In genomic region chr10:127849896-127850295, GRCh38 we compare ENCODE assay signal across 1 cellular context.
TF ChIP-seq lines count a peak whose summit lies in the region.

No MANE protein-coding gene starts in this region.

TF ChIP-seq in GM23338, 12 proteins besides CTCF, POLR2A, EP300 and RAD21:
- no peak for TF ChIP-seq POLR2AphosphoS5 (IDR thresholded peaks at IDR 0.05; ENCODE audit: low read depth)
- TF ChIP-seq CREB1 (CRISPR knock-in tag; IDR thresholded peaks at IDR 0.05; ENCODE audit: low read depth) = no peak
- no peak for TF ChIP-seq EZH2 (IDR thresholded peaks at IDR 0.05; ENCODE audit: low read depth, unreplicated experiment)
- TF ChIP-seq NANOG (IDR thresholded peaks at IDR 0.05; ENCODE audit: borderline replicate concordance) = no peak
- no peak for TF ChIP-seq STAT1 (IDR thresholded peaks at IDR 0.05; ENCODE audit: unreplicated experiment)
- TF ChIP-seq ZNF114 (CRISPR knock-in tag; IDR thresholded peaks at IDR 0.05) = no peak
- no peak for TF ChIP-seq JUNB (IDR thresholded peaks at IDR 0.05; ENCODE audit: unreplicated experiment)
- TF ChIP-seq ZNF462 (CRISPR knock-in tag; IDR thresholded peaks at IDR 0.05) = no peak
- TF ChIP-seq, protein P1, sequence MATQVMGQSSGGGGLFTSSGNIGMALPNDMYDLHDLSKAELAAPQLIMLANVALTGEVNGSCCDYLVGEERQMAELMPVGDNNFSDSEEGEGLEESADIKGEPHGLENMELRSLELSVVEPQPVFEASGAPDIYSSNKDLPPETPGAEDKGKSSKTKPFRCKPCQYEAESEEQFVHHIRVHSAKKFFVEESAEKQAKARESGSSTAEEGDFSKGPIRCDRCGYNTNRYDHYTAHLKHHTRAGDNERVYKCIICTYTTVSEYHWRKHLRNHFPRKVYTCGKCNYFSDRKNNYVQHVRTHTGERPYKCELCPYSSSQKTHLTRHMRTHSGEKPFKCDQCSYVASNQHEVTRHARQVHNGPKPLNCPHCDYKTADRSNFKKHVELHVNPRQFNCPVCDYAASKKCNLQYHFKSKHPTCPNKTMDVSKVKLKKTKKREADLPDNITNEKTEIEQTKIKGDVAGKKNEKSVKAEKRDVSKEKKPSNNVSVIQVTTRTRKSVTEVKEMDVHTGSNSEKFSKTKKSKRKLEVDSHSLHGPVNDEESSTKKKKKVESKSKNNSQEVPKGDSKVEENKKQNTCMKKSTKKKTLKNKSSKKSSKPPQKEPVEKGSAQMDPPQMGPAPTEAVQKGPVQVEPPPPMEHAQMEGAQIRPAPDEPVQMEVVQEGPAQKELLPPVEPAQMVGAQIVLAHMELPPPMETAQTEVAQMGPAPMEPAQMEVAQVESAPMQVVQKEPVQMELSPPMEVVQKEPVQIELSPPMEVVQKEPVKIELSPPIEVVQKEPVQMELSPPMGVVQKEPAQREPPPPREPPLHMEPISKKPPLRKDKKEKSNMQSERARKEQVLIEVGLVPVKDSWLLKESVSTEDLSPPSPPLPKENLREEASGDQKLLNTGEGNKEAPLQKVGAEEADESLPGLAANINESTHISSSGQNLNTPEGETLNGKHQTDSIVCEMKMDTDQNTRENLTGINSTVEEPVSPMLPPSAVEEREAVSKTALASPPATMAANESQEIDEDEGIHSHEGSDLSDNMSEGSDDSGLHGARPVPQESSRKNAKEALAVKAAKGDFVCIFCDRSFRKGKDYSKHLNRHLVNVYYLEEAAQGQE (IDR thresholded peaks at IDR 0.05; ENCODE audit: unreplicated experiment) = no peak
- no peak for TF ChIP-seq EZH2phosphoT487 (IDR thresholded peaks at IDR 0.05; ENCODE audit: unreplicated experiment)
- TF ChIP-seq, protein P2, sequence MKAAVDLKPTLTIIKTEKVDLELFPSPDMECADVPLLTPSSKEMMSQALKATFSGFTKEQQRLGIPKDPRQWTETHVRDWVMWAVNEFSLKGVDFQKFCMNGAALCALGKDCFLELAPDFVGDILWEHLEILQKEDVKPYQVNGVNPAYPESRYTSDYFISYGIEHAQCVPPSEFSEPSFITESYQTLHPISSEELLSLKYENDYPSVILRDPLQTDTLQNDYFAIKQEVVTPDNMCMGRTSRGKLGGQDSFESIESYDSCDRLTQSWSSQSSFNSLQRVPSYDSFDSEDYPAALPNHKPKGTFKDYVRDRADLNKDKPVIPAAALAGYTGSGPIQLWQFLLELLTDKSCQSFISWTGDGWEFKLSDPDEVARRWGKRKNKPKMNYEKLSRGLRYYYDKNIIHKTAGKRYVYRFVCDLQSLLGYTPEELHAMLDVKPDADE (IDR thresholded peaks at IDR 0.05) = no peak
- no peak for TF ChIP-seq ZNF331 (CRISPR knock-in tag; IDR thresholded peaks at IDR 0.05; ENCODE audit: low read depth)
